In the genomic region with DNA sequence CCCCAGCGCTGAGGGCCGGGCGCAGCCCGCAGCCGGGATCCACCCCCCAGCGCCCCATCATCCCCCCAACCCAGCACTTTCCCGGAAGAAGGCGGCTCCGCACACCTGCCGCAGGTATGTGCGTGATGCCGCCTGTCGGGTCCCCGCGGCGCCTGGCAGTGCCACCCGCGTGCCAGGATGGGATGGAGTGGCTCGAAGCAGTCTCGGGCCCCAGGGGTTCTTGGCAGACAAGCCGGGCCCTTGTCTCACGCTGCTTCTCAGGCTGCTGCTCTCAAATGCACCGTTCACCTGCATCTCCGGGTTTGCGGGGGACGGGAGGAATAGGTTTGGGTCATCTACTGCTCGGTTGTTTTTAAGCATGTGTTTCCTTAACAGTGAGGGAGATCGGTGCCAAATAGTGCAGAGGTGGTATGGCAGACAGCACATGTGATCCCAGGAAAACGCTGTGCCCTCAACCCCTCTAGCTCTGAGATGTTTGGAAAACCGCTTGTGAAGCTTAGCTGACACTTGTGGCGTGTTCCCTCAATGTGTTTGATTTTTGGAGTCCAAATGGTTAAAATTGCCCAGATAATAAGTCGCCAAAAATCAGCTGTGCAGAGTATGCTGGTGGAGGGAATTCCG, we compare ENCODE assay signal across 8 cellular contexts. TPM values are rescaled to one million over a fixed set of nuclear protein-coding genes. Genes with fewer than 3 reads are reported as not detected.
DNase-seq lines count a peak whose midpoint lies in the region; ATAC-seq and TF ChIP-seq lines count a peak whose summit lies in the region.

No MANE protein-coding gene starts in this region.

- ATAC-seq in HG02623 (IDR thresholded peaks at IDR 0.05; ENCODE audit: unreplicated experiment) (peak; percentile 0), GM18502 (IDR thresholded peaks at IDR 0.05; ENCODE audit: poor library complexity, unreplicated experiment) (no peak)

- peaks cover 37% of the 10 kb centered on the region for H3K4me1 ChIP-seq in CD8-positive, alpha-beta memory T cell (ENCODE audit: insufficient read depth, low read length)
- peaks cover 36% of the 10 kb centered on the region for H3K4me1 ChIP-seq in smooth muscle cell (ENCODE audit: low read depth)

- peak in 4 of 5 donors; percentile 25 to 57 (median 44) for DNase-seq in CD8-positive, alpha-beta memory T cell
- DNase-seq in RPMI8226: peak; percentile 63
- no peak for DNase-seq in immature natural killer cell
- no peak for DNase-seq in smooth muscle cell (lab: John Stamatoyannopoulos, UW; ENCODE audit: unreplicated experiment)
- no peak for DNase-seq in dedifferentiated amniotic fluid mesenchymal stem cell (ENCODE audit: extremely low spot score)

- H3K4me3 ChIP-seq in CD8-positive, alpha-beta memory T cell (ENCODE audit: low read length): peak overlapping the region; percentile 93
- peak overlapping the region; percentile 86 for H3K4me3 ChIP-seq in smooth muscle cell

- peak overlapping the region; percentile 92 to 99 (median 96) for H3K4me3 Mint-ChIP-seq in CD8-positive, alpha-beta memory T cell
- H3K4me3 Mint-ChIP-seq in brain: peak overlapping the region; percentile 91 to 95 (median 95)
- H3K4me3 Mint-ChIP-seq in immature natural killer cell: peak overlapping the region; percentile 96 to 99 (median 99)

- peaks cover 0 to 3% of the 10 kb centered on the region in 2 donors for H3K27me3 Mint-ChIP-seq in CD8-positive, alpha-beta memory T cell
- H3K27me3 Mint-ChIP-seq in brain: peaks cover 23% of the 10 kb centered on the region
- peaks cover 18 to 39% (median 29%) of the 10 kb centered on the region in 3 donors for H3K27me3 Mint-ChIP-seq in immature natural killer cell (ENCODE audit: low read depth in 3 of 3)

- no peak for TF ChIP-seq CTCF in brain (conservative IDR thresholded peaks at IDR 0.05)
- no peak for TF ChIP-seq CTCF in smooth muscle cell (IDR thresholded peaks at IDR 0.05; ENCODE audit: borderline replicate concordance, insufficient read depth, poor library complexity, severe bottlenecking)

- H3K9ac ChIP-seq in smooth muscle cell (ENCODE audit: low read depth): peak overlapping the region; percentile 86

- no peaks in the 10 kb centered on the region for H3K27me3 ChIP-seq in CD8-positive, alpha-beta memory T cell (ENCODE audit: insufficient read depth, low read length, poor library complexity, severe bottlenecking)
- H3K27me3 ChIP-seq in smooth muscle cell (ENCODE audit: low read depth): no peaks in the 10 kb centered on the region

- H3F3A ChIP-seq in smooth muscle cell (ENCODE audit: low read depth): no peaks in the 10 kb centered on the region

- no peaks in the 10 kb centered on the region for H3K36me3 ChIP-seq in CD8-positive, alpha-beta memory T cell (ENCODE audit: insufficient read depth, low read length)
- no peaks in the 10 kb centered on the region for H3K36me3 ChIP-seq in smooth muscle cell (ENCODE audit: low read depth)

- peaks cover 4 to 37% (median 10%) of the 10 kb centered on the region in 3 donors for H3K36me3 Mint-ChIP-seq in CD8-positive, alpha-beta memory T cell
- peaks cover 5% of the 10 kb centered on the region for H3K36me3 Mint-ChIP-seq in brain
- peaks cover 5 to 26% (median 21%) of the 10 kb centered on the region in 3 donors for H3K36me3 Mint-ChIP-seq in immature natural killer cell

- peaks cover 42 to 57% (median 46%) of the 10 kb centered on the region in 3 donors for H3K4me1 Mint-ChIP-seq in CD8-positive, alpha-beta memory T cell
- H3K4me1 Mint-ChIP-seq in brain (peaks cover 53% of the 10 kb centered on the region), immature natural killer cell (peaks cover 52 to 64% of the 10 kb centered on the region in 2 donors)

- peaks cover 55% of the 10 kb centered on the region for H3K79me2 ChIP-seq in smooth muscle cell (ENCODE audit: low read depth)

- H3K4me2 ChIP-seq in smooth muscle cell: peak overlapping the region; percentile 92

- no peaks in the 10 kb centered on the region for H3K9me3 ChIP-seq in CD8-positive, alpha-beta memory T cell (ENCODE audit: low read length)
- H3K9me3 ChIP-seq in smooth muscle cell (replicated peaks; ENCODE audit: low read depth): no peaks in the 10 kb centered on the region

- POLR2A ChIA-PET in CD8-positive, alpha-beta memory T cell (lab: Charles Lee): interaction anchor here (0.5 to 1.3 kb wide), 5 partner anchors 51 to 468 kb away, joined by 3 to 17 read pairs (median 5); no protein-coding TSS in a partner anchor

- peak overlapping the region; percentile 85 to 100 (median 97) for H3K27ac Mint-ChIP-seq in CD8-positive, alpha-beta memory T cell
- peak overlapping the region; percentile 81 to 92 (median 84) for H3K27ac Mint-ChIP-seq in brain
- H3K27ac Mint-ChIP-seq in immature natural killer cell: peak overlapping the region; percentile 91 to 97 (median 96)

- peaks cover 52% of the 10 kb centered on the region for H4K20me1 ChIP-seq in smooth muscle cell (ENCODE audit: low read depth)

- peak overlapping the region; percentile 82 for H3K27ac ChIP-seq in CD8-positive, alpha-beta memory T cell (ENCODE audit: low read depth, low read length)
- peak overlapping the region; percentile 81 for H3K27ac ChIP-seq in smooth muscle cell (ENCODE audit: low read depth)

- CTCF ChIA-PET in CD8-positive, alpha-beta memory T cell (lab: Charles Lee): interaction anchor here (0.7 to 2.1 kb wide), 5 partner anchors 8 to 54 kb away, joined by 3 to 16 read pairs (median 6); no protein-coding TSS in a partner anchor

- no peaks in the 10 kb centered on the region for H3K9me3 Mint-ChIP-seq in CD8-positive, alpha-beta memory T cell
- peaks cover 0 to 3% (median 0%) of the 10 kb centered on the region in 5 experiments for H3K9me3 Mint-ChIP-seq in brain
- H3K9me3 Mint-ChIP-seq in immature natural killer cell: no peaks in the 10 kb centered on the region

- WGBS in smooth muscle cell (ENCODE audit: low lambda C conversion rate): 1% methylated on average over 26 of the region's 33 CpGs

- no peak overlapping the region for H2AFZ ChIP-seq in smooth muscle cell (ENCODE audit: low read depth)

RNA-seq across cellular contexts. Expression of gene MYLIP, which starts 0.8 kb away (rescaled TPM):
- total RNA-seq in CD8-positive, alpha-beta memory T cell: 1 to 10 TPM; 7.7 to 9.0 TPM
- polyA plus RNA-seq in CD8-positive, alpha-beta memory T cell: 78.0 TPM
- polyA plus RNA-seq in brain (ENCODE audit: insufficient read depth, low read depth, low replicate concordance): 9.8 TPM
- 100 to 1,000 TPM in 1 of 3 donors, 10 to 100 TPM in 2; 72.0 to 142 (median 99.0) TPM for polyA plus RNA-seq in immature natural killer cell
- total RNA-seq in smooth muscle cell: 25.0 and 42.2 TPM in 2 replicates
- 29.9 and 41.8 TPM in 2 replicates for polyA plus RNA-seq in smooth muscle cell

Comparison
In these comparisons a context has a peak if more than half of its experiments do, and no peak if none do; other contexts are left out.
1. DNase-seq: peak in CD8-positive, alpha-beta memory T cell (4 of 5) and RPMI8226 (single experiment); none in immature natural killer cell (0 of 3), smooth muscle cell (single experiment) and dedifferentiated amniotic fluid mesenchymal stem cell (single experiment).
2. Peak in every context shown above with its lines, with median percentiles within 50 percentile points of each other: H3K27ac Mint-ChIP-seq and H3K4me3 Mint-ChIP-seq.